Comparison of ENCODE assay signal across 1 cellular context in the genomic region with DNA sequence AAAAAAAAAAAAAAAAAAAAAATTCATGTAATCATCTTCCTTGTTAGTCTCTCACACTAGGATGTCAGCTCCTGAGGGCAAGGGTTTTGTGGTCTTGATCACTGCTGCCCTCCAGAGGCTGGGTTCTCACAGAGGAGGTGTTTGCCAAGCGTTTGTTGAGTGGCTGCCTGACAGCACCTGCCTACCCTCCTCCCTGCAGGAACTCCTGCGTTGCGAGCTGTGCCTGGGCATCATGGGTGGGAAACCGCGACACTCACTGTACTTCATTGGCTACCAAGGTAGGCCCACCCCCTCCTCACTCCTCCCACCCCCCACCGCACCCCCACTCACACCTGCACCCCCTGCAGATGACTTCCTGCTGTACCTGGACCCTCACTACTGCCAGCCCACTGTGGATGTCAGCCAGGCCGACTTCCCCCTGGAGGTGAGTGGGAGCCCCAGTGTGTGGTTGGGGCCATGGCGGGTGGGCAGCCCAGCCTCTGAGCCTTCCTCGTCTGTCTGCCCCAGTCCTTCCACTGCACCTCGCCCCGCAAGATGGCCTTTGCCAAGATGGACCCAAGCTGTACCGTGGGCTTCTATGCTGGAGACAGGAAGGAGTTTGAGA.
TF ChIP-seq lines count a peak whose summit lies in the region.

No MANE protein-coding gene starts in this region.

TF ChIP-seq in H1, 55 proteins besides CTCF, POLR2A, EP300 and RAD21:
- TF ChIP-seq SRF (IDR thresholded peaks at IDR 0.05; ENCODE audit: low read depth, low read length) (no peak), POLR2AphosphoS5 (IDR thresholded peaks at IDR 0.05; ENCODE audit: low read depth, low read length) (no peak; the same call in 1 of the 2 replicates), CBX8 (IDR thresholded peaks at IDR 0.05; ENCODE audit: borderline replicate concordance, low read depth, low read length) (no peak), SUZ12 (IDR thresholded peaks at IDR 0.05; ENCODE audit: low read length) (no peak)
- TF ChIP-seq, protein P1, sequence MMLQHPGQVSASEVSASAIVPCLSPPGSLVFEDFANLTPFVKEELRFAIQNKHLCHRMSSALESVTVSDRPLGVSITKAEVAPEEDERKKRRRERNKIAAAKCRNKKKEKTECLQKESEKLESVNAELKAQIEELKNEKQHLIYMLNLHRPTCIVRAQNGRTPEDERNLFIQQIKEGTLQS (IDR thresholded peaks at IDR 0.05; ENCODE audit: insufficient read depth, low read depth, low read length): no peak
TF ChIP-seq in H1: peak in this region for 0.
